ENCODE assay signal across 8 cellular contexts in the genomic region with DNA sequence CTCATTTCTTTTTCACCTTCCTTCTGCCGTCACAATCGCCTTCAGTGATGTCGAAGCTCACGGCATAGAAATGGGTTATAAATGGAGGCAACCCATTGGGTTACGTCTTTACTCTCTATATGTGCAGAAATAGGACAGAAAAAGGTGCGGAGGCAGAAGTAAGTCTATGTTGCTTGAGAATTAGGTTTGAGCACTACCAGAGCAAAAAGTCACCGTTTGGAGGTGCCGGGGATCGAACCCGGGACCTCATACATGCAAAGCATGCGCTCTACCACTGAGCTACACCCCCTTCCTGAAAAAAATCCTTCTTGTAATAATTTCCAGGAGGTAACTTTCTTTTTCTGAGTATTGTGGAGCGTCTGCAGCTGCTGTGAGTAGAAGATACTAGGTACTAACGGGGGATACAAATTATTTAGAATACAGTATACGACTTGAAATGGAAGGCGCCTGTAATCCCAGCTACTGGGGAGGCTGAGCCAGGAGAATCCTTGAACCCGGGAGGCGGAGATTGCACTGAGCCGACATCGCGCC.
DNase-seq lines count a peak whose midpoint lies in the region; ATAC-seq and TF ChIP-seq lines count a peak whose summit lies in the region.

No MANE protein-coding gene starts in this region.

- H3K9me3 ChIP-seq in NT2/D1 (ENCODE audit: insufficient read depth, low read length) = no peaks in the 10 kb centered on the region

- intact Hi-C loops in lower leg skin (cut with DNase I; ENCODE audit: low total_unique reads) = no loop called here

- H3K9ac ChIP-seq in NT2/D1 (ENCODE audit: insufficient read length, low read depth) = peak overlapping the region; percentile 56

- H3K27ac Mint-ChIP-seq in brain = peak overlapping the region in 1 of 5 experiments; percentile 22
- H3K27ac Mint-ChIP-seq in naive thymus-derived CD8-positive, alpha-beta T cell = peak overlapping the region in 2 of 10 donors; percentile 45 to 88

- POLR2A ChIA-PET in naive thymus-derived CD8-positive, alpha-beta T cell (lab: Charles Lee) = no interaction called here

- peaks cover 5 to 37% (median 28%) of the 10 kb centered on the region in 5 experiments for H3K9me3 Mint-ChIP-seq in brain
- peaks cover 7 to 99% (median 50%) of the 10 kb centered on the region in 9 donors for H3K9me3 Mint-ChIP-seq in naive thymus-derived CD8-positive, alpha-beta T cell

- H3K4me3 ChIP-seq in GM12865 (ENCODE audit: low read depth, low read length) (peak overlapping the region; percentile 58), NT2/D1 (ENCODE audit: insufficient read length, low read depth) (peak overlapping the region; percentile 69), lower leg skin (ENCODE audit: low read depth, poor library complexity, severe bottlenecking) (no peak overlapping the region)

- 9 to 10% methylated on average over 20 of the region's 20 CpGs for WGBS in lower leg skin, 2 donors

- no peak for TF ChIP-seq CTCF in GM12865 (IDR thresholded peaks at IDR 0.05; ENCODE audit: insufficient read depth, low read depth, low read length, missing control alignments)
- TF ChIP-seq CTCF in brain (conservative IDR thresholded peaks at IDR 0.05) = no peak
- no peak for TF ChIP-seq CTCF in lower leg skin (IDR thresholded peaks at IDR 0.05)

- DNase-seq in A172 (ENCODE audit: low spot score) (peak; percentile 72), GM12865 (ENCODE audit: low read depth) (peak; percentile 71), NT2/D1 (ENCODE audit: low read depth, low spot score) (no peak), NCI-H510A (lab: John Stamatoyannopoulos, UW) (no peak), lower leg skin (ENCODE audit: low spot score in 2 of 2) (no peak)
- DNase-seq in naive thymus-derived CD8-positive, alpha-beta T cell = no peak

- H3K36me3 Mint-ChIP-seq in brain = no peaks in the 10 kb centered on the region
- H3K36me3 Mint-ChIP-seq in naive thymus-derived CD8-positive, alpha-beta T cell = peaks cover 8 to 61% (median 21%) of the 10 kb centered on the region in 3 donors

- H3K36me3 ChIP-seq in NT2/D1 (ENCODE audit: insufficient read depth, insufficient read length, low read length) = no peaks in the 10 kb centered on the region

- peaks cover 34% of the 10 kb centered on the region for H3K4me1 Mint-ChIP-seq in brain
- peaks cover 8 to 21% (median 11%) of the 10 kb centered on the region in 4 donors for H3K4me1 Mint-ChIP-seq in naive thymus-derived CD8-positive, alpha-beta T cell

- H3K27me3 ChIP-seq in NT2/D1 (ENCODE audit: insufficient read depth, insufficient read length) = peaks cover 47% of the 10 kb centered on the region

- peaks cover 100% of the 10 kb centered on the region for H3K27me3 Mint-ChIP-seq in brain
- peaks cover 67 to 100% (median 83%) of the 10 kb centered on the region in 5 donors for H3K27me3 Mint-ChIP-seq in naive thymus-derived CD8-positive, alpha-beta T cell

- no peak for TF ChIP-seq POLR2A in lower leg skin (IDR thresholded peaks at IDR 0.05)

- H3K4me3 Mint-ChIP-seq in brain = peak overlapping the region; percentile 85 to 92 (median 88)
- peak overlapping the region in 7 of 10 donors; percentile 0 to 56 (median 35) for H3K4me3 Mint-ChIP-seq in naive thymus-derived CD8-positive, alpha-beta T cell

- no peaks in the 10 kb centered on the region for H3K4me1 ChIP-seq in NT2/D1 (ENCODE audit: insufficient read depth, insufficient read length)

- no peak for ATAC-seq in naive thymus-derived CD8-positive, alpha-beta T cell
- no peak for ATAC-seq in GM21423 (IDR thresholded peaks at IDR 0.05; ENCODE audit: unreplicated experiment)

Comparison
In these comparisons a context has a peak if more than half of its experiments do, and no peak if none do; other contexts are left out.
1. DNase-seq: peak in A172 (single experiment) and GM12865 (single experiment); none in NT2/D1 (single experiment), naive thymus-derived CD8-positive, alpha-beta T cell (0 of 10), NCI-H510A (single experiment) and lower leg skin (0 of 2).